Comparison of ENCODE assay signal across 9 cellular contexts in the genomic region with DNA sequence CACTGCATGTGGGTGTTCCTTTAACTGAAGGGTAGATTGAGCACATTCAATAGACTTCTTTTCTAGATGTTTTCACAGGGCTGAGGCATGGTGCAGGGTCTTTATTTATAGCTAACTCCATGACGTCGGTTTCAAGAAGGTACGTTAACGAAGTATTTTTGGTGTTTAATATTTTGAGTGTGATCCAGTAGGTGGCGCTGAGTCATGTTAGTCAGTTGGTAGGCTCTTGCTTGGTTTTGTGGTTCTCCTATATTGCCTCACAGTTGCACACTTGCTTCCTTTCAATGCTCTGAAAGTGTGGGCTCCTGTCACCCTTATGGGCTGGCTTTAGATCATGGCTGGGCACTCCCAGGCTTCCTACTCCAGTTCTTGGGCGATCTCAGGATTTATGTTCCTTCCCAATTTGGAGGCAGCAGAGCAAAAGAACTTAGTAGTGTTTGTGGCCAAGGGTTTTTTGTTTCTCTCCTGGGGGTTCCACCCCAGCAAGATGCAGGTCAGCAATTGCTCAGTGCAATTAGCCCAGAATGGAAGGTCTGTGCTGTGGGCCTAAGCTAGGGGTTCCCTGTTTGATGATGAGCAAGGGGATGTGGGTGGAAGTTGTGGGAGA.
DNase-seq lines count a peak whose midpoint lies in the region; ATAC-seq and TF ChIP-seq lines count a peak whose summit lies in the region.
"Had no signal": no experiment of that assay in that cellular context is flagged by ENCODE, and none has a peak within 500 bp of the region (broad histone marks: within the 10 kb centered on the region; RNA-seq: fewer than 3 reads in every experiment).

No MANE protein-coding gene starts in this region.

- intact Hi-C loops in Right ventricle myocardium inferior (cut with DNase I): no loop called here
- intact Hi-C loops in aorta (cut with DNase I): no loop called here

- TF ChIP-seq EP300 in gastroesophageal sphincter (IDR thresholded peaks at IDR 0.05): no peak

- in situ Hi-C loops in ACHN (cut with HindIII; ENCODE audit: low pct_ligation_motif_present, low pct_unique_long_range_greater_than_20kb, low sequenced_read_pairs): no loop called here

- H3K36me3 ChIP-seq in gastroesophageal sphincter (no peaks in the 10 kb centered on the region), aorta (ENCODE audit: control insufficient read depth in 1 of 2, insufficient read depth in 2 of 2, low read length in 1 of 2) (no peaks in the 10 kb centered on the region)

- 50 to 54% methylated on average over 5 to 6 of the region's 6 CpGs for WGBS in gastroesophageal sphincter (ENCODE audit: low coverage in 1 of 2), 2 donors
- WGBS in aorta, 2 donors: 22 to 38% methylated on average over 6 of the region's 6 CpGs

- TF ChIP-seq CTCF in fibroblast of mammary gland (conservative IDR thresholded peaks at IDR 0.05; ENCODE audit: control insufficient read depth, insufficient read depth, low read depth, low read length) (peak; percentile 38), gastroesophageal sphincter (IDR thresholded peaks at IDR 0.05) (no peak)

- ATAC-seq in gastroesophageal sphincter (no peak), Right ventricle myocardium inferior (no peak), aorta (ENCODE audit: low FRiP score) (no peak)

- no peak overlapping the region for H3K27ac ChIP-seq in gastroesophageal sphincter
- no peak overlapping the region for H3K27ac ChIP-seq in aorta (ENCODE audit: low read depth in 1 of 2, low read length in 2 of 2)

- peaks cover 0 to 3% (median 0%) of the 10 kb centered on the region in 3 donors for H3K9me3 ChIP-seq in gastroesophageal sphincter
- H3K9me3 ChIP-seq in aorta (ENCODE audit: control insufficient read depth, low read length): no peaks in the 10 kb centered on the region

- H3K27me3 ChIP-seq in gastroesophageal sphincter (no peaks in the 10 kb centered on the region), aorta (ENCODE audit: control insufficient read depth in 1 of 2, insufficient read depth in 2 of 2, low read length in 1 of 2) (no peaks in the 10 kb centered on the region)

- DNase-seq in ACHN: peak; percentile 19
- DNase-seq in HCEC 1CT: peak; percentile 64
- peak; percentile 51 for DNase-seq in RPMI7951 (ENCODE audit: low read depth)
- peak; percentile 66 for DNase-seq in fibroblast of mammary gland (ENCODE audit: low read depth)
- DNase-seq in Right ventricle myocardium inferior (ENCODE audit: missing footprints): no peak
- DNase-seq in aorta: no peak
- DNase-seq in stimulated activated CD4-positive, alpha-beta T cell treated with anti-CD3 and anti-CD28 coated beads, Interleukin-2, amount 100 ng/mL, for 48 hours: no peak
- DNase-seq: kidney had no signal

- H3K4me3 ChIP-seq in fibroblast of mammary gland (ENCODE audit: control insufficient read depth, low read depth, low read length) (no peak overlapping the region), gastroesophageal sphincter (no peak overlapping the region), aorta (ENCODE audit: low read length in 2 of 2) (no peak overlapping the region)

- H3K4me1 ChIP-seq in gastroesophageal sphincter (no peaks in the 10 kb centered on the region), aorta (ENCODE audit: control insufficient read depth in 1 of 2, insufficient read depth in 2 of 2, low read length in 2 of 2) (no peaks in the 10 kb centered on the region)

- no peak for TF ChIP-seq POLR2A in gastroesophageal sphincter (IDR thresholded peaks at IDR 0.05)

Comparison
In these comparisons a context has a peak if more than half of its experiments do, and no peak if none do; other contexts are left out.
1. DNase-seq: peak in ACHN (single experiment), HCEC 1CT (single experiment), RPMI7951 (single experiment) and fibroblast of mammary gland (single experiment); none in Right ventricle myocardium inferior (single experiment), aorta (0 of 2) and stimulated activated CD4-positive, alpha-beta T cell treated with anti-CD3 and anti-CD28 coated beads, Interleukin-2, amount 100 ng/mL, for 48 hours (0 of 2).